ENCODE assay signal across 23 cellular contexts in the genomic region with DNA sequence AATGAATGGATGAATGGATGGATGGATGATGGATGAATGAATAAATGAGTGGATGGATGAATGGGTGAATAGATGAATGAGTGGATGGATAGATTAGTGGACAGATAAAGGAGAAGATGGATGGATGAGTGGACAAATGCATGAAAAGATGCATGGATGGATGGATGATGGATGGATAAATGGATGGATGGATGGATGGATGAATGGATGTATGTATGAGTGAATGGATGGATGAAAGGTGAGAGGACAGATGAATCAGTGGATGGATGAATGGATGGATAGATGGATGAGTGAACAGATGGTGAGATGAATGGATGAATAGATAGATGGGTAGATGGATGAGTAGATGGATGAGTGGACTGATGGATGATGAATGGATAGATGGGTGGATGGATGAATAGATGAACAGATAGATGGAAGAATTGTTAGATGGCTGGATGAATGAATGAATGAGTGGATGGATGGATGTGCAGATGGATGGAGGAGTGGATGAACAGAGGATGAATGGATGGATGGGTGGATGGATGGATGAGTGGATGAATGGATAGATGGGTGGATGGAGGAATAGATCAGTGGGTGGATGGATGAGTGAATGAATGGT. TPM values are rescaled to one million over a fixed set of nuclear protein-coding genes. Genes with fewer than 3 reads are reported as not detected.
DNase-seq lines count a peak whose midpoint lies in the region; FAIRE-seq and TF ChIP-seq lines count a peak whose summit lies in the region.
"Had no signal": no experiment of that assay in that cellular context is flagged by ENCODE, and none has a peak within 500 bp of the region (broad histone marks: within the 10 kb centered on the region; RNA-seq: fewer than 3 reads in every experiment).

No MANE protein-coding gene starts in this region.

- H3K36me3 Mint-ChIP-seq in MCF 10A (ENCODE audit: insufficient read depth, unreplicated experiment) = peaks cover 6% of the 10 kb centered on the region
- H3K36me3 Mint-ChIP-seq: CD14-positive monocyte; CD4-positive, alpha-beta memory T cell; CD4-positive, CD25-positive, alpha-beta regulatory T cell; CD8-positive, alpha-beta memory T cell had no signal

- no peak overlapping the region for H2BK15ac ChIP-seq in H1 (ENCODE audit: low read length)

- H3K18ac ChIP-seq in H1 (ENCODE audit: extremely low read depth, low read length) = no peak overlapping the region

- no peak for TF ChIP-seq CTCF in H1 (IDR thresholded peaks at IDR 0.05; ENCODE audit: control extremely low read depth in 1 of 3, insufficient read depth in 1 of 3, low read depth in 1 of 3, low read length in 3 of 3)
- TF ChIP-seq CTCF in MCF 10A (IDR thresholded peaks at IDR 0.05; ENCODE audit: unreplicated experiment) = no peak

- no peak overlapping the region for H3K4me3 ChIP-seq in H1 (ENCODE audit: extremely low read depth in 1 of 4, insufficient read depth in 2 of 4, low read depth in 3 of 4, low read length in 4 of 4)
- H3K4me3 ChIP-seq: BLaER1 had no signal

- BruUV-seq in MCF 10A (replicated peaks; lab: Mats Ljungman, UMichigan) = no TSS peak

- H3K23me2 ChIP-seq in H1 (ENCODE audit: low read depth, low read length) = peaks cover 15% of the 10 kb centered on the region; the same call in 1 of the 2 replicates

- H3K27me3 Mint-ChIP-seq in MCF 10A (ENCODE audit: insufficient read depth, unreplicated experiment) = no peaks in the 10 kb centered on the region
- H3K27me3 Mint-ChIP-seq: CD8-positive, alpha-beta memory T cell had no signal

- H2AFZ ChIP-seq in H1 (ENCODE audit: low read length) = no peak overlapping the region

- no peak overlapping the region for H3K27ac Mint-ChIP-seq in MCF 10A (ENCODE audit: low read depth, unreplicated experiment)
- H3K27ac Mint-ChIP-seq: CD14-positive monocyte; CD4-positive, alpha-beta memory T cell; CD4-positive, CD25-positive, alpha-beta regulatory T cell; CD8-positive, alpha-beta memory T cell had no signal

- no peak overlapping the region for H2BK12ac ChIP-seq in H1 (ENCODE audit: low read depth, low read length)

- no peaks in the 10 kb centered on the region for H3K9me3 ChIP-seq in H1 (ENCODE audit: insufficient read depth in 2 of 2, low read depth in 1 of 2, low read length in 1 of 2)
- H3K9me3 ChIP-seq: BE2C, BLaER1, Caco-2 had no signal

- no peak overlapping the region for H3K9ac ChIP-seq in H1 (replicated peaks in 1 of 4; ENCODE audit: extremely low read depth in 1 of 4, low read depth in 3 of 4, low read length in 3 of 4)
- H3K9ac ChIP-seq: BLaER1 had no signal

- intact Hi-C loops in MCF 10A (cut with micrococcal nuclease) = no loop called here

- H3K4me3 Mint-ChIP-seq in MCF 10A (ENCODE audit: unreplicated experiment) = no peak overlapping the region
- H3K4me3 Mint-ChIP-seq: CD14-positive monocyte; CD4-positive, alpha-beta memory T cell; CD4-positive, CD25-positive, alpha-beta regulatory T cell; CD8-positive, alpha-beta memory T cell had no signal

- no peaks in the 10 kb centered on the region for H3K79me1 ChIP-seq in H1 (ENCODE audit: low read depth, low read length)

- H3K27ac ChIP-seq in H1 (ENCODE audit: low read depth, low read length) = no peak overlapping the region
- H3K27ac ChIP-seq: BLaER1 had no signal

- no peak for TF ChIP-seq RAD21 in H1 (IDR thresholded peaks at IDR 0.05 in 1 of 2, conservative IDR thresholded peaks at IDR 0.05 in 1 of 2; ENCODE audit: low read depth in 2 of 2, low read length in 2 of 2)

- no peak overlapping the region for H2BK120ac ChIP-seq in H1 (replicated peaks; ENCODE audit: low read depth, low read length)

- no peak overlapping the region for H4K8ac ChIP-seq in H1 (ENCODE audit: extremely low read depth, insufficient read depth, low read length)

- H2AK5ac ChIP-seq in H1 (ENCODE audit: low read depth, low read length) = no peak overlapping the region

- TF ChIP-seq POLR2A in H1 (IDR thresholded peaks at IDR 0.05; ENCODE audit: control extremely low read depth in 1 of 2, low read depth in 2 of 2, low read length in 2 of 2) = no peak

- TF ChIP-seq EP300 in H1 (IDR thresholded peaks at IDR 0.05; ENCODE audit: borderline replicate concordance in 1 of 2, low read depth in 2 of 2, low read length in 2 of 2) = no peak

- no peak for FAIRE-seq in H1 (lab: Jason Lieb, UNC)
- FAIRE-seq: A204.1, D721Med, G401.6, GM12891, GM19239 had no signal

- H3K36me3 ChIP-seq in H1 (ENCODE audit: control insufficient read depth in 2 of 4, insufficient read depth in 4 of 4, low read length in 3 of 4) = no peaks in the 10 kb centered on the region
- H3K36me3 ChIP-seq: BE2C, BLaER1 had no signal

- no peak overlapping the region for H3K4ac ChIP-seq in H1 (replicated peaks; ENCODE audit: insufficient read length, low read depth, low read length)

- H3K79me2 ChIP-seq in H1 (ENCODE audit: control insufficient read depth in 1 of 2, insufficient read depth in 2 of 2, low read length in 2 of 2) = no peaks in the 10 kb centered on the region

- H2BK5ac ChIP-seq in H1 (ENCODE audit: low read depth, low read length) = no peak overlapping the region

- H3K4me1 ChIP-seq in H1 (replicated peaks in 1 of 4; ENCODE audit: control insufficient read depth in 3 of 4, insufficient read depth in 4 of 4, low read length in 3 of 4) = peaks cover 0 to 19% (median 6%) of the 10 kb centered on the region in 4 experiments; a peak in 6 of 7 replicates

- H3K4me2 ChIP-seq in H1 (ENCODE audit: insufficient read depth in 1 of 2, low read depth in 2 of 2, low read length in 2 of 2) = no peak overlapping the region
- H3K4me2 ChIP-seq: BLaER1 had no signal

- H3K56ac ChIP-seq in H1 (replicated peaks; ENCODE audit: insufficient read length, low read depth, low read length) = peak overlapping the region; percentile 67

- no peaks in the 10 kb centered on the region; a peak in 2 of 7 replicates for H3K27me3 ChIP-seq in H1 (replicated peaks in 1 of 4; ENCODE audit: control insufficient read depth in 3 of 4, extremely low read depth in 1 of 4, insufficient read depth in 3 of 4, low read length in 3 of 4)
- H3K27me3 ChIP-seq: BE2C, BLaER1 had no signal

- POLR2A ChIA-PET in HEK293T (lab: Yijun Ruan, JAX) (no interaction called here), H1 (lab: Charles Lee; ENCODE audit: partially characterized antibody) (no interaction called here), MCF 10A (lab: Yijun Ruan, JAX) (no interaction called here)

- H2BK20ac ChIP-seq in H1 (ENCODE audit: low read length) = no peak overlapping the region

- CTCF ChIA-PET in HEK293T (lab: Yijun Ruan, JAX) (no interaction called here), H1 (lab: Charles Lee; ENCODE audit: partially characterized antibody) (no interaction called here), MCF 10A (lab: Yijun Ruan, JAX) (no interaction called here)

- H3K4me1 Mint-ChIP-seq in MCF 10A (ENCODE audit: insufficient read depth, unreplicated experiment) = peaks cover 5% of the 10 kb centered on the region
- H3K4me1 Mint-ChIP-seq: CD14-positive monocyte; CD4-positive, alpha-beta memory T cell; CD4-positive, CD25-positive, alpha-beta regulatory T cell; CD8-positive, alpha-beta memory T cell had no signal

- no peak overlapping the region for H3K23ac ChIP-seq in H1 (ENCODE audit: insufficient read length)

- no peak overlapping the region for H4K5ac ChIP-seq in H1 (ENCODE audit: insufficient read length, low read depth, low read length)

- no peak overlapping the region for H4K91ac ChIP-seq in H1 (replicated peaks; ENCODE audit: insufficient read length, low read length)

- DNase-seq in HEK293T (ENCODE audit: extremely low spot score) (no peak), H1 (ENCODE audit: low read depth in 1 of 2, low spot score in 2 of 2) (no peak), COLO668 (lab: John Stamatoyannopoulos, UW; ENCODE audit: unreplicated experiment) (no peak), MCF 10A (ENCODE audit: unreplicated experiment) (no peak)
- DNase-seq in stimulated activated CD4-positive, alpha-beta T cell treated with anti-CD3 and anti-CD28 coated beads, Interleukin-15, amount 100 ng/mL, for 24 hours = no peak
- DNase-seq: 8988T; ACHN; BE2C; C1 segment of cervical spinal cord; Caco-2; Calu3; CD4-positive, alpha-beta memory T cell; CD4-positive, CD25-positive, alpha-beta regulatory T cell; CD8-positive, alpha-beta memory T cell; DMS79 treated with DMSO at 0.1 percent for 48 hours; GF-D8 had no signal

- no peaks in the 10 kb centered on the region for H3K9me3 Mint-ChIP-seq in MCF 10A (ENCODE audit: unreplicated experiment)
- H3K9me3 Mint-ChIP-seq: CD14-positive monocyte; CD4-positive, alpha-beta memory T cell; CD4-positive, CD25-positive, alpha-beta regulatory T cell; CD8-positive, alpha-beta memory T cell had no signal

- H3K14ac ChIP-seq in H1 (ENCODE audit: insufficient read length) = no peak overlapping the region

- peaks cover 0 to 4% of the 10 kb centered on the region in 2 experiments for H4K20me1 ChIP-seq in H1 (replicated peaks in 1 of 2; ENCODE audit: control insufficient read depth in 1 of 2, insufficient read depth in 2 of 2, low read length in 2 of 2)
- H4K20me1 ChIP-seq: BLaER1 had no signal

TF ChIP-seq in HEK293T, 16 proteins besides CTCF, POLR2A, EP300 and RAD21:
- TF ChIP-seq ZNF384 (IDR thresholded peaks at IDR 0.05) (no peak), TARDBP (IDR thresholded peaks at IDR 0.05) (peak; percentile 8; the same call in 1 of the 2 replicates), CTBP1 (IDR thresholded peaks at IDR 0.05; ENCODE audit: borderline replicate concordance) (peak; percentile 49)

TF ChIP-seq in H1, 55 proteins besides CTCF, POLR2A, EP300 and RAD21:
- TF ChIP-seq TCF12 (IDR thresholded peaks at IDR 0.05; ENCODE audit: low read depth, low read length) (no peak), SIRT6 (IDR thresholded peaks at IDR 0.05; ENCODE audit: low read length) (no peak), E2F6 (IDR thresholded peaks at IDR 0.05) (no peak), PHF8 (conservative IDR thresholded peaks at IDR 0.05; ENCODE audit: low read depth, low read length) (no peak)
TF ChIP-seq in H1: peak in this region for 0.

RNA-seq across cellular contexts. Expression of gene KCNJ12, which starts 13.7 kb away (rescaled TPM):
- 1.3 and 1.5 TPM in 2 replicates for total RNA-seq in H1 (2021; fragmentation: NEBNext Ultra II Directional; extraction: Animal tissue kit (Norgen Biotek cat#: 25700))
- 1.2 and 1.7 TPM in 2 replicates for polyA plus RNA-seq in H1 (2011; rRNA removed)
- 1.0 TPM for polyA plus RNA-seq in H1 (2011; cell fraction: cytosol; rRNA removed)
- polyA plus RNA-seq in H1 (2011; cell fraction: nucleus; rRNA removed) = 1.5 TPM
- 0.59 to 0.94 TPM (median 0.86 TPM) in 4 replicates for polyA plus RNA-seq in H1 (2012, experiment 1 of 2)
- polyA plus RNA-seq in H1 (2012, experiment 2 of 2) = 0.79 TPM
- polyA plus RNA-seq in H1 (2013, experiment 1 of 2) = 0.49 TPM
- 0.39 TPM for polyA plus RNA-seq in H1 (2013, experiment 2 of 2)
- polyA minus RNA-seq in H1 (2011; rRNA and poly(A)+ RNA removed) = 1.3 and 1.7 TPM in 2 replicates
- polyA minus RNA-seq in H1 (2011; cell fraction: cytosol; rRNA and poly(A)+ RNA removed) = 1.2 TPM
- polyA minus RNA-seq in H1 (2011; cell fraction: nucleus; rRNA and poly(A)+ RNA removed) = 2.4 TPM
- 0.05 TPM in 1 of 2 replicates, not detected in the other for total RNA-seq in MCF 10A (2022)
- total RNA-seq: Calu3; CD4-positive, alpha-beta memory T cell; CD8-positive, alpha-beta memory T cell had no signal
- polyA plus RNA-seq: CD14-positive monocyte; CD4-positive, alpha-beta memory T cell; CD4-positive, CD25-positive, alpha-beta regulatory T cell; CD8-positive, alpha-beta memory T cell had no signal
